ENCODE assay signal across 1 cellular context in genomic region chr1:245797592-245798366, GRCh38.
TF ChIP-seq lines count a peak whose summit lies in the region.

No MANE protein-coding gene starts in this region.

TF ChIP-seq in HepG2, 621 proteins besides CTCF, POLR2A, EP300 and RAD21 (continued from another document):
- TF ChIP-seq SMC3 (IDR thresholded peaks at IDR 0.05; ENCODE audit: low read length): 0 out of 2 replicates have a peak, but pooled peaks have one; percentile 11
- no peak for TF ChIP-seq PAF1 (CRISPR knock-in tag; IDR thresholded peaks at IDR 0.05)
- TF ChIP-seq RXRB (CRISPR knock-in tag; IDR thresholded peaks at IDR 0.05; ENCODE audit: borderline replicate concordance): no peak
- no peak for TF ChIP-seq MTERF4 (CRISPR knock-in tag; IDR thresholded peaks at IDR 0.05)
TF ChIP-seq in HepG2: peak in this region for 2.
